Comparison of ENCODE assay signal across 22 cellular contexts in genomic region chr9:123105490-123105889, GRCh38.
"Had no signal": no experiment of that assay in that cellular context is flagged by ENCODE, and none has a peak within 500 bp of the region (broad histone marks: within the 10 kb centered on the region; RNA-seq: fewer than 3 reads in every experiment).

No MANE protein-coding gene starts in this region.

- H3K27ac Mint-ChIP-seq: dendritic cell treated with granulocyte-macrophage colony-stimulating factor and Interleukin-4, amounts not matched to agents 40 ng/mL and 50 ng/mL, for 4 days; mesothelial cell of epicardium; nephron had no signal

- H3K4me1 Mint-ChIP-seq: nephron had no signal

- ATAC-seq: effector memory CD8-positive, alpha-beta T cell; gastrocnemius medialis; left cardiac atrium; lower lobe of right lung; pancreas; right cardiac atrium had no signal

- H3K4me3 Mint-ChIP-seq: dendritic cell treated with granulocyte-macrophage colony-stimulating factor and Interleukin-4, amounts not matched to agents 40 ng/mL and 50 ng/mL, for 4 days; effector memory CD8-positive, alpha-beta T cell; memory B cell; mesothelial cell of epicardium; nephron had no signal

- H3K9me3 Mint-ChIP-seq: dendritic cell treated with granulocyte-macrophage colony-stimulating factor and Interleukin-4, amounts not matched to agents 40 ng/mL and 50 ng/mL, for 4 days; effector memory CD8-positive, alpha-beta T cell; memory B cell; mesothelial cell of epicardium; nephron had no signal

- DNase-seq: effector memory CD8-positive, alpha-beta T cell; gastrocnemius medialis; kidney; left cardiac atrium; left ventricle myocardium inferior; lower lobe of right lung; occipital lobe; pancreas; right cardiac atrium; small intestine; stimulated activated CD4-positive, alpha-beta T cell treated with anti-CD3 and anti-CD28 coated beads, Interleukin-12 subunit alpha, Interleukin-12 subunit beta, amount 100 ng/mL, for 4 hours; stomach; substantia nigra; trophoblast cell had no signal

- H3K27ac ChIP-seq: epithelial cell of prostate, esophagus muscularis mucosa, gastrocnemius medialis, left ventricle myocardium inferior, lower lobe of right lung, pancreas, stomach, thoracic aorta had no signal

- H3K27me3 Mint-ChIP-seq: dendritic cell treated with granulocyte-macrophage colony-stimulating factor and Interleukin-4, amounts not matched to agents 40 ng/mL and 50 ng/mL, for 4 days; effector memory CD8-positive, alpha-beta T cell; memory B cell; progenitor cell of endocrine pancreas had no signal
